Comparison of ENCODE assay signal across 11 cellular contexts in the genomic region with DNA sequence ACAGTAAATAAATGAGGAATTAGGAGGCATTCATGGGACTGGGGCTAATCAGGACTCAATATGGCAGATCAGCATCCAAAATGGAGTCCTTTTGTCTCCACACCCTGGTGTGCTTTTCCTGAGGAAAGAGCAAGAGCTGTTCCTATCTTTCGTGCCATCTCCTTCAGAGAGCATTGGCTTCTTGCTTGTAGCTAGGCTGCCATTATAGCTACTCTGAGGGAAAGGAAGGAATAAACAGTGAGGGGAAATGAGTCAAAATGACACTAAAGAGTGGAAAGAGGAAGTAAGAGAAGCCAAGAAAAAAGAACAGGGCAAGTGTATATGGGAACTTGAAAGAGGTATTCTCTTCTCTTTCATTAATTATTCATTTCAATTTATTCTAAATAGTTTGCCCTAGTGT. TPM values are rescaled to one million over a fixed set of nuclear protein-coding genes. Genes with fewer than 3 reads are reported as not detected.
DNase-seq lines count a peak whose midpoint lies in the region; ATAC-seq and TF ChIP-seq lines count a peak whose summit lies in the region.
"Had no signal": no experiment of that assay in that cellular context is flagged by ENCODE, and none has a peak within 500 bp of the region (broad histone marks: within the 10 kb centered on the region; RNA-seq: fewer than 3 reads in every experiment).

No MANE protein-coding gene starts in this region.

- H3K4me3 Mint-ChIP-seq in nephron progenitor cell: no peak overlapping the region
- H3K4me3 Mint-ChIP-seq: central memory CD8-positive, alpha-beta T cell; natural killer cell had no signal

- TF ChIP-seq POLR2A in IMR-90 (IDR thresholded peaks at IDR 0.05; ENCODE audit: low read depth, low read length): no peak

- H3K79me1 ChIP-seq in IMR-90 (ENCODE audit: low read depth in 1 of 2, low read length in 2 of 2): no peaks in the 10 kb centered on the region

- H3K4me1 Mint-ChIP-seq in nephron progenitor cell: no peaks in the 10 kb centered on the region
- H3K4me1 Mint-ChIP-seq: central memory CD8-positive, alpha-beta T cell; natural killer cell had no signal

- H3K9ac ChIP-seq in IMR-90 (ENCODE audit: low read depth, low read length): no peak overlapping the region

- no CpG with 5 or more reads among the region's 1 CpG for WGBS in IMR-90 (ENCODE audit: extremely low coverage in 2 of 2, insufficient read length in 1 of 2), 2 experiments

- no peaks in the 10 kb centered on the region for H3K27me3 Mint-ChIP-seq in nephron progenitor cell (ENCODE audit: low read depth, poor library complexity)

- no peaks in the 10 kb centered on the region for H3K27me3 ChIP-seq in IMR-90 (ENCODE audit: control insufficient read depth, insufficient read depth, low read length)
- H3K27me3 ChIP-seq in left lung: no peaks in the 10 kb centered on the region

- no peak for TF ChIP-seq CTCF in IMR-90 (conservative IDR thresholded peaks at IDR 0.05; ENCODE audit: low read depth, low read length)
- TF ChIP-seq CTCF in left lung (IDR thresholded peaks at IDR 0.05): no peak
- no peak for TF ChIP-seq CTCF in nephron progenitor cell (IDR thresholded peaks at IDR 0.05)

- H3K36me3 Mint-ChIP-seq in nephron progenitor cell (ENCODE audit: low read depth): no peaks in the 10 kb centered on the region
- H3K36me3 Mint-ChIP-seq: natural killer cell had no signal

- dilution Hi-C loops in IMR-90 (cut with HindIII; ENCODE audit: low sequenced_read_pairs, unreplicated experiment): no loop called here

- no peak overlapping the region for H3K27ac ChIP-seq in IMR-90 (ENCODE audit: insufficient read depth, low read length)
- peak overlapping the region; percentile 23 to 87 for H3K27ac ChIP-seq in left lung
- H3K27ac ChIP-seq: thoracic aorta had no signal

- H2AK9ac ChIP-seq in IMR-90 (replicated peaks; ENCODE audit: low read depth, low read length, poor library complexity): no peak overlapping the region

- no peak overlapping the region for H3K18ac ChIP-seq in IMR-90 (ENCODE audit: low read depth, low read length)

- no peak overlapping the region for H2AFZ ChIP-seq in IMR-90 (replicated peaks; ENCODE audit: low read length, poor library complexity)

- no TSS peak for BruUV-seq in IMR-90 (replicated peaks; lab: Mats Ljungman, UMichigan)

- H3K23ac ChIP-seq in IMR-90 (ENCODE audit: low read depth, low read length): no peak overlapping the region

- no peak overlapping the region for H3K4ac ChIP-seq in IMR-90 (ENCODE audit: low read depth, low read length)

- no peak overlapping the region for H3K14ac ChIP-seq in IMR-90 (replicated peaks; ENCODE audit: low read depth, low read length)

- peaks cover 9% of the 10 kb centered on the region for H3K9me3 Mint-ChIP-seq in nephron progenitor cell
- H3K9me3 Mint-ChIP-seq: central memory CD8-positive, alpha-beta T cell; natural killer cell had no signal

- H4K8ac ChIP-seq in IMR-90 (ENCODE audit: low read depth in 2 of 2, low read length in 2 of 2): 0 out of 4 replicates have a peak overlapping the region, but pooled peaks of 1 of the 2 experiments have one; percentile 6

- no peak overlapping the region for H2BK120ac ChIP-seq in IMR-90 (ENCODE audit: low read depth, low read length)

- no peaks in the 10 kb centered on the region for H3K36me3 ChIP-seq in IMR-90 (ENCODE audit: control insufficient read depth, insufficient read depth, low read length)
- no peaks in the 10 kb centered on the region for H3K36me3 ChIP-seq in left lung
- H3K36me3 ChIP-seq: thoracic aorta had no signal

- no peak overlapping the region for H3K4me3 ChIP-seq in IMR-90 (ENCODE audit: insufficient read depth, low read depth, low read length)
- no peak overlapping the region for H3K4me3 ChIP-seq in left lung
- H3K4me3 ChIP-seq: thoracic aorta had no signal

- intact Hi-C loops in IMR-90 (cut with micrococcal nuclease) (no loop called here), left lung (cut with DNase I) (no loop called here)

- peak overlapping the region; percentile 45; the same call in 1 of the 2 replicates for H2BK20ac ChIP-seq in IMR-90 (ENCODE audit: low read depth, low read length)

- POLR2A ChIA-PET in IMR-90 (lab: Charles Lee; ENCODE audit: unreplicated experiment): no interaction called here

- H2AK5ac ChIP-seq in IMR-90 (ENCODE audit: low read depth, low read length): no peak overlapping the region

- H3K4me1 ChIP-seq in IMR-90 (ENCODE audit: control insufficient read depth, insufficient read depth, low read length): peaks cover 4% of the 10 kb centered on the region; the same call in 1 of the 2 replicates
- peaks cover 0 to 13% of the 10 kb centered on the region in 2 donors for H3K4me1 ChIP-seq in left lung

- peak; percentile 96 for ATAC-seq in GM18519 (IDR thresholded peaks at IDR 0.05; ENCODE audit: low FRiP score, unreplicated experiment)
- peak; percentile 94 for ATAC-seq in GM21786 (IDR thresholded peaks at IDR 0.05; ENCODE audit: unreplicated experiment)
- ATAC-seq in IMR-90 (ENCODE audit: low read depth): no peak
- ATAC-seq in left lung: peak; percentile 42

- no peaks in the 10 kb centered on the region for H4K20me1 ChIP-seq in IMR-90 (ENCODE audit: insufficient read depth, low read length)

- no peak overlapping the region for H3K4me2 ChIP-seq in IMR-90 (ENCODE audit: low read depth, low read length)

- no peak for TF ChIP-seq RAD21 in IMR-90 (IDR thresholded peaks at IDR 0.05; ENCODE audit: low read length)

- peak; percentile 11 for DNase-seq in IMR-90
- DNase-seq in left lung: no peak
- DNase-seq in nephron progenitor cell: no peak
- DNase-seq in NCI-H2107 (lab: John Stamatoyannopoulos, UW): no peak
- no peak for DNase-seq in DMS53 treated with DMSO at 0.1 percent for 48 hours (lab: John Stamatoyannopoulos, UW; ENCODE audit: unreplicated experiment)
- no peak for DNase-seq in C1 segment of cervical spinal cord (lab: John Stamatoyannopoulos, UW)
- DNase-seq: natural killer cell had no signal

- in situ Hi-C loops in IMR-90 (cut with MboI; ENCODE audit: low sequenced_read_pairs): loop anchor here (10.0 kb wide), 1 partner anchor 117 kb away; no protein-coding TSS in a partner anchor

- no peaks in the 10 kb centered on the region for H3K9me3 ChIP-seq in IMR-90 (ENCODE audit: control insufficient read depth, insufficient read depth, low read length)
- no peaks in the 10 kb centered on the region for H3K9me3 ChIP-seq in left lung
- H3K9me3 ChIP-seq: thoracic aorta had no signal

- no peak overlapping the region for H2BK15ac ChIP-seq in IMR-90 (ENCODE audit: low read depth, low read length)

- peaks cover 5% of the 10 kb centered on the region; the same call in 1 of the 2 replicates for H3K9me1 ChIP-seq in IMR-90 (ENCODE audit: insufficient read depth, low read length)

- H2BK5ac ChIP-seq in IMR-90 (ENCODE audit: low read depth, low read length, poor library complexity, severe bottlenecking): no peak overlapping the region

- no peak overlapping the region for H3K27ac Mint-ChIP-seq in nephron progenitor cell
- H3K27ac Mint-ChIP-seq: natural killer cell had no signal

- no peak overlapping the region for H4K91ac ChIP-seq in IMR-90 (ENCODE audit: insufficient read depth, low read depth, low read length)

- CTCF ChIA-PET in IMR-90 (lab: Yijun Ruan, JAX): no interaction called here

- no peak overlapping the region for H3K56ac ChIP-seq in IMR-90 (ENCODE audit: extremely low read depth, insufficient read depth, low read length)

- H4K5ac ChIP-seq in IMR-90 (ENCODE audit: low read depth, low read length): no peak overlapping the region

TF ChIP-seq in IMR-90, 13 proteins besides CTCF, POLR2A, EP300 and RAD21:
- TF ChIP-seq CEBPB (IDR thresholded peaks at IDR 0.05; ENCODE audit: low read depth, low read length) (no peak), BHLHE40 (IDR thresholded peaks at IDR 0.05; ENCODE audit: low read depth, low read length) (no peak)

RNA-seq across cellular contexts. Expression of a gene that starts 8.4 kb away (rescaled TPM):
- total RNA-seq in IMR-90 (2012; rRNA removed) (2.3 and 5.8 TPM in 2 replicates), left lung (10 to 100 TPM; 20.8 to 32.1 TPM)
- 4.0 and 5.2 TPM in 2 replicates for polyA plus RNA-seq in IMR-90 (2012; rRNA removed)
- polyA plus RNA-seq in IMR-90 (2012; cell fraction: cytosol; rRNA removed): 1.9 and 3.3 TPM in 2 replicates
- 0.90 and 2.6 TPM in 2 replicates for polyA plus RNA-seq in IMR-90 (2012; cell fraction: nucleus; rRNA removed; ENCODE audit: low replicate concordance)

RNA-seq across cellular contexts. Expression of a gene that starts 36.2 kb away (rescaled TPM):
- total RNA-seq in IMR-90 (2012; rRNA removed) (1.6 and 2.5 TPM in 2 replicates), left lung (1 to 10 TPM; 6.2 to 7.5 TPM)
- polyA plus RNA-seq in IMR-90 (2012; rRNA removed): 3.1 and 3.6 TPM in 2 replicates
- polyA plus RNA-seq in IMR-90 (2012; cell fraction: cytosol; rRNA removed): 0.82 and 1.1 TPM in 2 replicates
- 0.67 and 2.1 TPM in 2 replicates for polyA plus RNA-seq in IMR-90 (2012; cell fraction: nucleus; rRNA removed; ENCODE audit: low replicate concordance)

RNA-seq across cellular contexts. Expression of a gene that starts 59.5 kb away (rescaled TPM):
- total RNA-seq in IMR-90 (2012; rRNA removed) (2.2 and 2.9 TPM in 2 replicates), left lung (10 to 100 TPM in 1 of 2 donors, 1 to 10 TPM in 1; 7.3 to 14.8 TPM)
- polyA plus RNA-seq in IMR-90 (2012; rRNA removed): 1.3 and 1.8 TPM in 2 replicates
- 0.67 and 1.6 TPM in 2 replicates for polyA plus RNA-seq in IMR-90 (2012; cell fraction: cytosol; rRNA removed)
- polyA plus RNA-seq in IMR-90 (2012; cell fraction: nucleus; rRNA removed; ENCODE audit: low replicate concordance): 0.13 and 2.5 TPM in 2 replicates
